In genomic region chr18:23212161-23212560, GRCh38 we compare ENCODE assay signal across 32 cellular contexts.
"Had no signal": no experiment of that assay in that cellular context is flagged by ENCODE, and none has a peak within 500 bp of the region (broad histone marks: within the 10 kb centered on the region; RNA-seq: fewer than 3 reads in every experiment).

No MANE protein-coding gene starts in this region.

- H3K4me3 ChIP-seq: ascending aorta, cardiac muscle cell, K562, SJSA1 had no signal

- H3K4me1 Mint-ChIP-seq: activated CD4-positive, alpha-beta memory T cell treated with anti-CD3 and anti-CD28 coated beads, Interleukin-2, amount 10 ng/mL, durations not matched to agents 7 days and 5 days had no signal

- H3K36me3 ChIP-seq: cardiac muscle cell, WERI-Rb-1 had no signal

- H3K27ac Mint-ChIP-seq: activated CD4-positive, alpha-beta memory T cell treated with anti-CD3 and anti-CD28 coated beads, Interleukin-2, amount 10 ng/mL, durations not matched to agents 7 days and 5 days; activated CD8-positive, alpha-beta memory T cell treated with anti-CD3 and anti-CD28 coated beads, Interleukin-2, amount 10 ng/mL, durations not matched to agents 7 days and 5 days; activated naive CD8-positive, alpha-beta T cell treated with anti-CD3 and anti-CD28 coated beads for 36 hours; activated T-cell treated with anti-CD3 and anti-CD28 coated beads, Interleukin-2, amount 50 U/mL, for 72 hours; activated T-helper 17 cell treated with anti-CD3 and anti-CD28 coated beads, Interleukin-2, amount 50 U/mL, for 72 hours had no signal

- H3K4me2 ChIP-seq: SK-N-SH had no signal

- H3K9me3 ChIP-seq: ascending aorta, SK-N-SH had no signal

- H3K27ac ChIP-seq: ascending aorta, cardiac muscle cell, SJSA1, WERI-Rb-1 had no signal

- DNase-seq: activated CD4-positive, alpha-beta memory T cell treated with anti-CD3 and anti-CD28 coated beads, Interleukin-2, amount 10 ng/mL, durations not matched to agents 7 days and 5 days; activated CD4-positive, alpha-beta T cell treated with anti-CD3 and anti-CD28 coated beads for 1 hour; activated CD4-positive, alpha-beta T cell treated with anti-CD3 and anti-CD28 coated beads for 48 hours; activated CD4-positive, CD25-positive, alpha-beta regulatory T cell; activated CD8-positive, alpha-beta memory T cell treated with anti-CD3 and anti-CD28 coated beads for 24 hours; activated CD8-positive, alpha-beta memory T cell treated with anti-CD3 and anti-CD28 coated beads, Interleukin-2, amount 10 ng/mL, durations not matched to agents 7 days and 5 days; activated CD8-positive, alpha-beta memory T cell treated with anti-CD3 and anti-CD28 coated beads, Interleukin-2, amount 50 U/mL, for 48 hours; activated naive CD4-positive, alpha-beta T cell; activated naive CD4-positive, alpha-beta T cell treated with anti-CD3 and anti-CD28 coated beads, Interleukin-2, amount 50 U/mL, for 16 hours; activated naive CD8-positive, alpha-beta T cell treated with anti-CD3 and anti-CD28 coated beads for 36 hours; activated T-cell treated with anti-CD3 and anti-CD28 coated beads, Interleukin-2, amount 50 U/mL, for 72 hours; amniotic stem cell; NCI-H1048; NCI-H1105 treated with DMSO at 0.1 percent for 48 hours; NCI-H1436; NCI-H1694; NCI-H1930; NCI-H2081 treated with DMSO at 0.1 percent for 48 hours; NCI-H226; NCI-H446 treated with DMSO at 0.1 percent for 48 hours; NCI-H524; SHP77 treated with DMSO at 0.1 percent for 48 hours; SK-N-SH; T-helper 1 cell; T1000; WERI-Rb-1 had no signal

- ATAC-seq: activated CD8-positive, alpha-beta memory T cell treated with anti-CD3 and anti-CD28 coated beads, Interleukin-2, amount 10 ng/mL, durations not matched to agents 7 days and 5 days; activated T-cell treated with anti-CD3 and anti-CD28 coated beads, Interleukin-2, amount 50 U/mL, for 72 hours; activated T-helper 17 cell treated with anti-CD3 and anti-CD28 coated beads, Interleukin-2, amount 50 U/mL, for 72 hours; K562; Panc1 had no signal

- H3K4me3 Mint-ChIP-seq: activated CD4-positive, alpha-beta memory T cell treated with anti-CD3 and anti-CD28 coated beads, Interleukin-2, amount 10 ng/mL, durations not matched to agents 7 days and 5 days; activated CD8-positive, alpha-beta memory T cell treated with anti-CD3 and anti-CD28 coated beads, Interleukin-2, amount 10 ng/mL, durations not matched to agents 7 days and 5 days; activated naive CD8-positive, alpha-beta T cell treated with anti-CD3 and anti-CD28 coated beads for 36 hours; activated T-cell treated with anti-CD3 and anti-CD28 coated beads, Interleukin-2, amount 50 U/mL, for 72 hours; activated T-helper 17 cell treated with anti-CD3 and anti-CD28 coated beads, Interleukin-2, amount 50 U/mL, for 72 hours had no signal

- H3K9ac ChIP-seq: SK-N-SH had no signal

- H3K27me3 ChIP-seq: ascending aorta, cardiac muscle cell, SJSA1 had no signal
